Comparison of ENCODE assay signal across 1 cellular context in the genomic region with DNA sequence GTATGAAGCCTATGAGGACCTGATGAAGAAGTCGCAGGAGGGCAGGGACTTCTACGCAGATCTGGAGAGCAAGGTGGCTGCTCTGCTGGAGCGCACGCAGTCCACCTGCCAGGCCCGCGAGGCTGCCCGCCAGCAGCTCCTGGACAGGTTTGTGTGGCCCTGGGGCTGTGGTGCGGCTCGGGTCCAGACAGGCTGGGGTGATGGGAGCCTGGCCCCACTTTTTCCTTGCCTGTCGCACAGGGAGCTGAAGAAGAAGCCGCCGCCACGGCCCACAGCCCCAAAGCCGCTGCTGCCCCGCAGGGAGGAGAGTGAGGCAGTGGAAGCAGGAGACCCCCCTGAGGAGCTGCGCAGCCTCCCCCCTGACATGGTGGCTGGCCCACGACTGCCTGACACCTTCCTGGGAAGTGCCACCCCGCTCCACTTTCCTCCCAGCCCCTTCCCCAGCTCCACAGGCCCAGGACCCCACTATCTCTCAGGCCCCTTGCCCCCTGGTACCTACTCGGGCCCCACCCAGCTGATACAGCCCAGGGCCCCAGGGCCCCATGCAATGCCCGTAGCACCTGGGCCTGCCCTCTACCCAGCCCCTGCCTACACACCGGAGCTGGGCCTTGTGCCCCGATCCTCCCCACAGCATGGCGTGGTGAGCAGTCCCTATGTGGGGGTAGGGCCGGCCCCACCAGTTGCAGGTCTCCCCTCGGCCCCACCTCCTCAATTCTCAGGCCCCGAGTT.
TF ChIP-seq lines count a peak whose summit lies in the region.

No MANE protein-coding gene starts in this region.

TF ChIP-seq in K562, 482 proteins besides CTCF, POLR2A, EP300 and RAD21:
- TF ChIP-seq ZBTB33 (CRISPR knock-in tag; IDR thresholded peaks at IDR 0.05): peak; percentile 43; the same call in 1 of the 2 replicates
- peak; percentile 65; the same call in 1 of the 2 replicates for TF ChIP-seq POLR2G (IDR thresholded peaks at IDR 0.05; ENCODE audit: low read depth, low read length)
- TF ChIP-seq HMGN3 (IDR thresholded peaks at IDR 0.05; ENCODE audit: borderline replicate concordance, extremely low read depth, insufficient read length, low read depth, low read length): peak; percentile 15
- no peak for TF ChIP-seq ZNF785 (CRISPR knock-in tag; IDR thresholded peaks at IDR 0.05)
- TF ChIP-seq, protein P1, sequence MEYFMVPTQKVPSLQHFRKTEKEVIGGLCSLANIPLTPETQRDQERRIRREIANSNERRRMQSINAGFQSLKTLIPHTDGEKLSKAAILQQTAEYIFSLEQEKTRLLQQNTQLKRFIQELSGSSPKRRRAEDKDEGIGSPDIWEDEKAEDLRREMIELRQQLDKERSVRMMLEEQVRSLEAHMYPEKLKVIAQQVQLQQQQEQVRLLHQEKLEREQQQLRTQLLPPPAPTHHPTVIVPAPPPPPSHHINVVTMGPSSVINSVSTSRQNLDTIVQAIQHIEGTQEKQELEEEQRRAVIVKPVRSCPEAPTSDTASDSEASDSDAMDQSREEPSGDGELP (CRISPR knock-in tag; IDR thresholded peaks at IDR 0.05; ENCODE audit: borderline replicate concordance): 0 out of 2 replicates have a peak, but pooled peaks have one; percentile 8
- peak; percentile 89 for TF ChIP-seq RBM22 (IDR thresholded peaks at IDR 0.05; ENCODE audit: low read depth, low read length, poor library complexity, severe bottlenecking)
- TF ChIP-seq PREB (CRISPR knock-in tag; IDR thresholded peaks at IDR 0.05): no peak
